Comparison of ENCODE assay signal across 20 cellular contexts in genomic region chr2:74387346-74387745, GRCh38. TPM values are rescaled to one million over a fixed set of nuclear protein-coding genes. Genes with fewer than 3 reads are reported as not detected.
DNase-seq lines count a peak whose midpoint lies in the region; ATAC-seq and TF ChIP-seq lines count a peak whose summit lies in the region.
"Had no signal": no experiment of that assay in that cellular context is flagged by ENCODE, and none has a peak within 500 bp of the region (broad histone marks: within the 10 kb centered on the region; RNA-seq: fewer than 3 reads in every experiment).

No MANE protein-coding gene starts in this region.

- no peak overlapping the region for H3K9ac ChIP-seq in BLaER1 treated with 17β-estradiol and CSF1 and Interleukin-3, amounts not matched to agents 10 nM and 100 nM

- CTCF ChIA-PET in HEK293 (lab: Yijun Ruan, JAX), result interaction anchor here (0.7 to 0.8 kb wide), 3 partner anchors 8 to 291 kb away, joined by 3 to 6 read pairs (median 4); no protein-coding TSS in a partner anchor

- ATAC-seq in GM19023 (IDR thresholded peaks at IDR 0.05; ENCODE audit: unreplicated experiment) (no peak), HG02763 (IDR thresholded peaks at IDR 0.05; ENCODE audit: unreplicated experiment) (no peak)
- ATAC-seq: left lung, PC-3 had no signal

- peaks cover 81% of the 10 kb centered on the region for H3K79me2 ChIP-seq in osteoblast (ENCODE audit: insufficient read depth, low read length)

- peaks cover 42 to 79% (median 67%) of the 10 kb centered on the region in 11 experiments; a peak in 19 of 22 replicates for H4K20me1 ChIP-seq in BLaER1 treated with 17β-estradiol and CSF1 and Interleukin-3, amounts not matched to agents 10 nM and 100 nM
- peaks cover 29% of the 10 kb centered on the region for H4K20me1 ChIP-seq in osteoblast (ENCODE audit: insufficient read depth, low read length)

- no peaks in the 10 kb centered on the region for H3K9me3 ChIP-seq in BLaER1 treated with 17β-estradiol and CSF1 and Interleukin-3, amounts not matched to agents 10 nM and 100 nM (replicated peaks in 1 of 11)
- no peaks in the 10 kb centered on the region for H3K9me3 ChIP-seq in HEK293 (ENCODE audit: control insufficient read depth, insufficient read depth, low read depth, low read length)
- no peaks in the 10 kb centered on the region for H3K9me3 ChIP-seq in osteoblast (ENCODE audit: low read depth, low read length)
- H3K9me3 ChIP-seq: left lung, prostate gland, suprapubic skin had no signal

- H3K4me2 ChIP-seq in BLaER1 treated with 17β-estradiol and CSF1 and Interleukin-3, amounts not matched to agents 10 nM and 100 nM, result peak overlapping the region in 9 of 11 experiments; percentile 9 to 100 (median 43); a peak in 17 of 22 replicates
- H3K4me2 ChIP-seq in osteoblast (ENCODE audit: insufficient read depth, low read length), result peak overlapping the region; percentile 52

- POLR2A ChIA-PET in HEK293 (lab: Yijun Ruan, JAX), result no interaction called here

- TF ChIP-seq CTCF in HEK293 (tag by site-specific recombination; IDR thresholded peaks at IDR 0.05) (no peak), brain microvascular endothelial cell (IDR thresholded peaks at IDR 0.05; ENCODE audit: low read depth, low read length, missing control alignments) (no peak), osteoblast (IDR thresholded peaks at IDR 0.05; ENCODE audit: extremely low read depth, low read depth, low read length) (no peak)

- no peaks in the 10 kb centered on the region for H3K27me3 ChIP-seq in BLaER1 treated with 17β-estradiol and CSF1 and Interleukin-3, amounts not matched to agents 10 nM and 100 nM
- H3K27me3 ChIP-seq in brain microvascular endothelial cell (replicated peaks), result no peaks in the 10 kb centered on the region
- H3K27me3 ChIP-seq in osteoblast (ENCODE audit: insufficient read depth, low read length), result no peaks in the 10 kb centered on the region
- H3K27me3 ChIP-seq: left lung, suprapubic skin had no signal

- no peak overlapping the region for H3K4me3 ChIP-seq in BLaER1 treated with 17β-estradiol and CSF1 and Interleukin-3, amounts not matched to agents 10 nM and 100 nM
- H3K4me3 ChIP-seq in HEK293 (ENCODE audit: low read depth, low read length) (no peak overlapping the region), brain microvascular endothelial cell (ENCODE audit: low read depth, low read length) (no peak overlapping the region), osteoblast (ENCODE audit: insufficient read depth, low read length) (no peak overlapping the region)
- H3K4me3 ChIP-seq: left lung, prostate gland, suprapubic skin had no signal

- no peak overlapping the region for H2AFZ ChIP-seq in osteoblast (ENCODE audit: low read length)

- H3K4me1 ChIP-seq in BLaER1 treated with 17β-estradiol and CSF1 and Interleukin-3, amounts not matched to agents 10 nM and 100 nM, result peaks cover 53 to 66% (median 60%) of the 10 kb centered on the region in 10 experiments
- peaks cover 8% of the 10 kb centered on the region; the same call in 1 of the 2 replicates for H3K4me1 ChIP-seq in HEK293 (ENCODE audit: control insufficient read depth, insufficient read depth, low read length)
- H3K4me1 ChIP-seq in osteoblast (ENCODE audit: insufficient read depth, low read length), result peaks cover 40% of the 10 kb centered on the region

- DNase-seq in brain microvascular endothelial cell (peak; percentile 27), osteoblast (ENCODE audit: insufficient read length, low spot score, missing footprints) (peak; percentile 82), NCI-H82 treated with DMSO at 0.1 percent for 48 hours (lab: John Stamatoyannopoulos, UW; ENCODE audit: unreplicated experiment) (no peak)
- DNase-seq: activated CD8-positive, alpha-beta memory T cell treated with anti-CD3 and anti-CD28 coated beads for 24 hours; activated effector memory CD4-positive, alpha-beta T cell treated with Interleukin-2 at 50 U/mL for 16 hours; CD4-positive, CD25-positive, alpha-beta regulatory T cell; DMS79; Karpas-422; left lung; naive B cell; NCI-H1694; NCI-H510A treated with DMSO at 0.1 percent for 48 hours; PC-3; stimulated activated CD4-positive, alpha-beta T cell treated with anti-CD3 and anti-CD28 coated beads, Interleukin-15, amount 100 ng/mL, for 24 hours had no signal

- H3K27ac ChIP-seq in BLaER1 treated with 17β-estradiol and CSF1 and Interleukin-3, amounts not matched to agents 10 nM and 100 nM, result peak overlapping the region in 1 of 11 experiments; percentile 13; a peak in 1 of 22 replicates
- H3K27ac ChIP-seq in HEK293 (ENCODE audit: extremely low read depth, low read depth, low read length) (no peak overlapping the region), brain microvascular endothelial cell (no peak overlapping the region), osteoblast (ENCODE audit: low read depth, low read length) (peak overlapping the region; percentile 53)
- H3K27ac ChIP-seq: left lung, prostate gland, suprapubic skin had no signal

- peaks cover 26 to 52% (median 36%) of the 10 kb centered on the region in 11 experiments for H3K36me3 ChIP-seq in BLaER1 treated with 17β-estradiol and CSF1 and Interleukin-3, amounts not matched to agents 10 nM and 100 nM
- peaks cover 0 to 39% of the 10 kb centered on the region in 2 experiments; a peak in 2 of 3 replicates for H3K36me3 ChIP-seq in HEK293 (ENCODE audit: control insufficient read depth in 2 of 2, insufficient read depth in 1 of 2, low read length in 2 of 2)
- peaks cover 2% of the 10 kb centered on the region for H3K36me3 ChIP-seq in brain microvascular endothelial cell (replicated peaks)
- H3K36me3 ChIP-seq in osteoblast (ENCODE audit: insufficient read depth, low read length), result no peaks in the 10 kb centered on the region
- H3K36me3 ChIP-seq: prostate gland, suprapubic skin had no signal

- in situ Hi-C loops in brain microvascular endothelial cell (cut with HindIII; ENCODE audit: low pct_ligation_motif_present, low sequenced_read_pairs), result no loop called here

TF ChIP-seq in HEK293, 187 proteins besides CTCF, POLR2A, EP300 and RAD21:
- TF ChIP-seq PRDM10 (tag by site-specific recombination; IDR thresholded peaks at IDR 0.05) (peak; percentile 67), ZNF398 (tag by site-specific recombination; IDR thresholded peaks at IDR 0.05) (peak; percentile 28; the same call in 1 of the 2 replicates), ZNF324 (tag by site-specific recombination; IDR thresholded peaks at IDR 0.05) (no peak)

RNA-seq across cellular contexts. Expression of gene DCTN1, which starts 7.2 kb away (rescaled TPM):
- total RNA-seq in osteoblast, result 135 and 177 TPM in 2 replicates

RNA-seq across cellular contexts. Expression of gene C2orf81, which starts 34.1 kb away (rescaled TPM):
- total RNA-seq in osteoblast, result 0.72 and 1.5 TPM in 2 replicates

RNA-seq across cellular contexts. Expression of gene WDR54, which starts 34.2 kb away (rescaled TPM):
- total RNA-seq in osteoblast, result 21.2 and 23.9 TPM in 2 replicates

RNA-seq across cellular contexts. Expression of gene SLC4A5, which starts 44.1 kb away (rescaled TPM):
- 0.36 and 2.7 TPM in 2 replicates for total RNA-seq in osteoblast

RNA-seq across cellular contexts. Expression of gene RTKN, which starts 54.4 kb away (rescaled TPM):
- 14.1 and 16.2 TPM in 2 replicates for total RNA-seq in osteoblast
